In the genomic region with DNA sequence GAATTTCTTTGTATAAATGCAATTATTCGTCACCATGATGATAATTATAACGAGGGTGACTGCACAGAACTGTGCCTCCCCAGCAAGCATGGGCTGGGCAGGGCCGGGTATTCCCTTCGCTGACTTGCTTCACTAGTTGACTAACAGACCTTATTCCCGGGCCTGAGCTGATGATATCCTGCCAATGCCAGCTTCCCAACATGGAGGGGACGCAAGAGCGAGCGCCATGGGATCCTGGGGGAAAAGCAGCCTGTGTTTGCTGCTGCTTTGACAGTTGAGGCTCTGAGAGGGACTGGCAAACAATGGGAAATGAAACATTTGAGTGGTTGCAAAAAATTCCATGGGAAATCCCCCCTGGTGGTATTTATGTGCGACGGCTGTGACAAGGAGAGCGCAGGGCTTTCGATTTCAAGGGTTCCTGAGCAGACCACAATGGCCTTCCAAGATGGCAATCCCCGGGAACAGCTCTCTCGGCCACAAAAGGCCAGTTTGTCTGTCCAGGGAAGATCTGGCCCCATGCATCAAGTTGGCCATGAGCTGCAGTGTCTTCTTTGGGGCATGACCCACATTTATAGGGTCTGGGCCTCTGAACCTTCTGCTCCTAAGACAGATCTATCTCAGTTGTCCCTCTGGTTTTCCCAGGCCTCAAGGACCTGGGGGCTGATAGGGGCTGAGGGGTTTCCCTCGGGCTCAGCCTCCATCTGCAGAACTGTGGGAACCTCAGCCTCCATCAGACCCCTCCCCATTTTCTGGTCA, we compare ENCODE assay signal across 11 cellular contexts. TPM values are rescaled to one million over a fixed set of nuclear protein-coding genes. Genes with fewer than 3 reads are reported as not detected.
DNase-seq lines count a peak whose midpoint lies in the region; ATAC-seq and TF ChIP-seq lines count a peak whose summit lies in the region.
"Had no signal": no experiment of that assay in that cellular context is flagged by ENCODE, and none has a peak within 500 bp of the region (broad histone marks: within the 10 kb centered on the region; RNA-seq: fewer than 3 reads in every experiment).

No MANE protein-coding gene starts in this region.

- DNase-seq in DMS53 (lab: John Stamatoyannopoulos, UW): peak; percentile 21
- DNase-seq in DMS53 treated with DMSO at 0.1 percent for 48 hours (lab: John Stamatoyannopoulos, UW; ENCODE audit: unreplicated experiment): no peak
- DNase-seq in HCT116 (ENCODE audit: low read depth, low spot score): no peak
- no peak for DNase-seq in Peyer's patch
- DNase-seq in renal cortical epithelial cell (ENCODE audit: low read depth): peak; percentile 76
- DNase-seq in activated gamma-delta T cell treated with Interleukin-2 at 50 U/mL for 16 hours: no peak
- DNase-seq in Karpas-422: no peak

- CTCF ChIA-PET in HCT116 (lab: Charles Lee): no interaction called here

- H3K27ac ChIP-seq in HCT116 (ENCODE audit: low read depth, low read length) (no peak overlapping the region), Peyer's patch (peak overlapping the region in 3 of 4 donors; percentile 3 to 42 (median 14)), Karpas-422 (ENCODE audit: low read length) (no peak overlapping the region)
- H3K27ac ChIP-seq: 22Rv1 had no signal

- POLR2A ChIA-PET in HCT116 (lab: Charles Lee): interaction anchor here (1.1 to 2.3 kb wide), 2 partner anchors 15 to 31 kb away, joined by 3 to 5 read pairs; no protein-coding TSS in a partner anchor

- TF ChIP-seq POLR2A in HCT116 (IDR thresholded peaks at IDR 0.05; ENCODE audit: borderline replicate concordance, extremely low read depth, insufficient read depth, insufficient read length): no peak
- no peak for TF ChIP-seq POLR2A in Peyer's patch (IDR thresholded peaks at IDR 0.05)

- H3K79me2 ChIP-seq in HCT116 (ENCODE audit: insufficient read depth, low read length): peaks cover 17% of the 10 kb centered on the region
- no peaks in the 10 kb centered on the region for H3K79me2 ChIP-seq in Karpas-422 (ENCODE audit: low read length)

- BruUV-seq in HCT116 (replicated peaks; lab: Mats Ljungman, UMichigan): no TSS peak

- H2AFZ ChIP-seq in HCT116 (ENCODE audit: low read depth, low read length, poor library complexity, severe bottlenecking) (no peak overlapping the region), Karpas-422 (ENCODE audit: low read length) (no peak overlapping the region)

- H4K20me1 ChIP-seq in HCT116 (ENCODE audit: insufficient read depth) (no peaks in the 10 kb centered on the region), Karpas-422 (ENCODE audit: insufficient read depth, low read depth, low read length) (no peaks in the 10 kb centered on the region)

- RAD21 ChIA-PET in HCT116 (lab: Charles Lee; ENCODE audit: low non-redundant PET in 1 of 2, low total read pairs in 2 of 2, uncharacterized antibody in 2 of 2, unreplicated experiment in 2 of 2): no interaction called here

- TF ChIP-seq CTCF in HCT116 (IDR thresholded peaks at IDR 0.05 in 2 of 3, conservative IDR thresholded peaks at IDR 0.05 in 1 of 3; ENCODE audit: borderline replicate concordance in 1 of 3, insufficient read depth in 1 of 3, low read depth in 2 of 3, low read length in 2 of 3): 0 out of 6 replicates have a peak, but pooled peaks of 1 of the 3 experiments have one; percentile 6
- TF ChIP-seq CTCF in Peyer's patch (IDR thresholded peaks at IDR 0.05): no peak

- no peaks in the 10 kb centered on the region for H3K9me3 ChIP-seq in HCT116 (ENCODE audit: control insufficient read depth in 1 of 2, insufficient read depth in 1 of 2, low read depth in 1 of 2, low read length in 2 of 2)
- no peaks in the 10 kb centered on the region for H3K9me3 ChIP-seq in Peyer's patch
- no peaks in the 10 kb centered on the region for H3K9me3 ChIP-seq in Karpas-422 (ENCODE audit: low read length)
- H3K9me3 ChIP-seq: thyroid gland had no signal

- intact Hi-C loops in HCT116 (cut with micrococcal nuclease): no loop called here

- H3K4me2 ChIP-seq in HCT116 (ENCODE audit: low read length) (peak overlapping the region; percentile 48), Karpas-422 (ENCODE audit: low read depth, low read length, poor library complexity, severe bottlenecking) (no peak overlapping the region)

- H3K27me3 ChIP-seq in HCT116 (ENCODE audit: insufficient read depth, low read length) (no peaks in the 10 kb centered on the region), Peyer's patch (no peaks in the 10 kb centered on the region), Karpas-422 (ENCODE audit: low read length) (0 out of 2 replicates have a peak, but pooled peaks cover 2% of the 10 kb centered on the region)
- H3K27me3 ChIP-seq: thyroid gland had no signal

- no peak overlapping the region for H3K9ac ChIP-seq in HCT116 (ENCODE audit: low read length)
- no peak overlapping the region for H3K9ac ChIP-seq in Karpas-422 (ENCODE audit: low read length)

- peaks cover 61 to 84% of the 10 kb centered on the region in 2 experiments for H3K4me1 ChIP-seq in HCT116 (ENCODE audit: control insufficient read depth in 1 of 2, insufficient read depth in 2 of 2, low read length in 2 of 2)
- peaks cover 0 to 27% (median 8%) of the 10 kb centered on the region in 4 donors for H3K4me1 ChIP-seq in Peyer's patch
- peaks cover 18% of the 10 kb centered on the region for H3K4me1 ChIP-seq in Karpas-422 (ENCODE audit: low read length)

- no peak for ATAC-seq in HCT116
- ATAC-seq in HG02840 (IDR thresholded peaks at IDR 0.05; ENCODE audit: low FRiP score, unreplicated experiment): no peak

- H3K4me3 ChIP-seq in HCT116 (replicated peaks in 1 of 2; ENCODE audit: low read depth in 1 of 2, low read length in 2 of 2) (no peak overlapping the region), Peyer's patch (no peak overlapping the region), Karpas-422 (ENCODE audit: low read length) (no peak overlapping the region)
- H3K4me3 ChIP-seq: thyroid gland had no signal

- H3K9me2 ChIP-seq in HCT116 (ENCODE audit: insufficient read depth) (no peaks in the 10 kb centered on the region), Karpas-422 (replicated peaks; ENCODE audit: insufficient read depth, low read length) (no peaks in the 10 kb centered on the region)

- TF ChIP-seq RAD21 in HCT116 (IDR thresholded peaks at IDR 0.05; ENCODE audit: low read depth): no peak

- H3K36me3 ChIP-seq in HCT116 (ENCODE audit: control insufficient read depth in 1 of 2, insufficient read depth in 2 of 2, low read length in 2 of 2) (no peaks in the 10 kb centered on the region), Peyer's patch (no peaks in the 10 kb centered on the region), Karpas-422 (ENCODE audit: insufficient read depth, low read length) (no peaks in the 10 kb centered on the region)
- H3K36me3 ChIP-seq: thyroid gland had no signal

TF ChIP-seq in HCT116, 20 proteins besides CTCF, POLR2A, EP300 and RAD21:
- TF ChIP-seq, protein P1, sequence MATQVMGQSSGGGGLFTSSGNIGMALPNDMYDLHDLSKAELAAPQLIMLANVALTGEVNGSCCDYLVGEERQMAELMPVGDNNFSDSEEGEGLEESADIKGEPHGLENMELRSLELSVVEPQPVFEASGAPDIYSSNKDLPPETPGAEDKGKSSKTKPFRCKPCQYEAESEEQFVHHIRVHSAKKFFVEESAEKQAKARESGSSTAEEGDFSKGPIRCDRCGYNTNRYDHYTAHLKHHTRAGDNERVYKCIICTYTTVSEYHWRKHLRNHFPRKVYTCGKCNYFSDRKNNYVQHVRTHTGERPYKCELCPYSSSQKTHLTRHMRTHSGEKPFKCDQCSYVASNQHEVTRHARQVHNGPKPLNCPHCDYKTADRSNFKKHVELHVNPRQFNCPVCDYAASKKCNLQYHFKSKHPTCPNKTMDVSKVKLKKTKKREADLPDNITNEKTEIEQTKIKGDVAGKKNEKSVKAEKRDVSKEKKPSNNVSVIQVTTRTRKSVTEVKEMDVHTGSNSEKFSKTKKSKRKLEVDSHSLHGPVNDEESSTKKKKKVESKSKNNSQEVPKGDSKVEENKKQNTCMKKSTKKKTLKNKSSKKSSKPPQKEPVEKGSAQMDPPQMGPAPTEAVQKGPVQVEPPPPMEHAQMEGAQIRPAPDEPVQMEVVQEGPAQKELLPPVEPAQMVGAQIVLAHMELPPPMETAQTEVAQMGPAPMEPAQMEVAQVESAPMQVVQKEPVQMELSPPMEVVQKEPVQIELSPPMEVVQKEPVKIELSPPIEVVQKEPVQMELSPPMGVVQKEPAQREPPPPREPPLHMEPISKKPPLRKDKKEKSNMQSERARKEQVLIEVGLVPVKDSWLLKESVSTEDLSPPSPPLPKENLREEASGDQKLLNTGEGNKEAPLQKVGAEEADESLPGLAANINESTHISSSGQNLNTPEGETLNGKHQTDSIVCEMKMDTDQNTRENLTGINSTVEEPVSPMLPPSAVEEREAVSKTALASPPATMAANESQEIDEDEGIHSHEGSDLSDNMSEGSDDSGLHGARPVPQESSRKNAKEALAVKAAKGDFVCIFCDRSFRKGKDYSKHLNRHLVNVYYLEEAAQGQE (IDR thresholded peaks at IDR 0.05; ENCODE audit: low read depth): no peak
- no peak for TF ChIP-seq CBX3 (IDR thresholded peaks at IDR 0.05; ENCODE audit: low read depth)
- no peak for TF ChIP-seq SP1 (IDR thresholded peaks at IDR 0.05; ENCODE audit: low read depth)
- no peak for TF ChIP-seq EGR1 (IDR thresholded peaks at IDR 0.05; ENCODE audit: low read depth)
- TF ChIP-seq ELF1 (IDR thresholded peaks at IDR 0.05; ENCODE audit: borderline replicate concordance, low read depth): no peak

RNA-seq across cellular contexts. Expression of a gene that starts 21.9 kb away (rescaled TPM):
- total RNA-seq in HCT116 (2021; ENCODE audit: unreplicated experiment): 4.7 TPM
- 12.0 and 15.5 TPM in 2 replicates for polyA plus RNA-seq in HCT116 (2012)
- 1 to 10 TPM in 1 of 4 donors, not detected in 3; 1.9 TPM for total RNA-seq in Peyer's patch
- 0.35 and 1.6 TPM in 2 replicates for total RNA-seq in renal cortical epithelial cell
- 0.32 and 0.71 TPM in 2 replicates for total RNA-seq in Karpas-422 (2014; rRNA removed; shearing (Covaris generic); ENCODE audit: low replicate concordance)
- total RNA-seq: HT-29 had no signal

Comparison
In these comparisons a context has a peak if more than half of its experiments do, and no peak if none do; other contexts are left out.
1. DNase-seq: peak in DMS53 (single experiment) and renal cortical epithelial cell (single experiment); none in DMS53 treated with DMSO at 0.1 percent for 48 hours (single experiment), HCT116 (single experiment), Peyer's patch (0 of 3), activated gamma-delta T cell treated with Interleukin-2 at 50 U/mL for 16 hours (single experiment) and Karpas-422 (single experiment).
2. H3K27ac ChIP-seq: peak in Peyer's patch (3 of 4); none in HCT116 (single experiment) and Karpas-422 (single experiment).